In genomic region chr20:41173161-41173721, GRCh38 we compare ENCODE assay signal across 8 cellular contexts. TPM values are rescaled to one million over a fixed set of nuclear protein-coding genes. Genes with fewer than 3 reads are reported as not detected.
DNase-seq lines count a peak whose midpoint lies in the region; ATAC-seq, FAIRE-seq and TF ChIP-seq lines count a peak whose summit lies in the region.

No MANE protein-coding gene starts in this region.

- ATAC-seq in omental fat pad (ENCODE audit: low FRiP score) (peak; percentile 82), HG02981 (IDR thresholded peaks at IDR 0.05; ENCODE audit: unreplicated experiment) (no peak)

- peak in 2 of 3 donors; percentile 35 to 84 for TF ChIP-seq CTCF in omental fat pad (IDR thresholded peaks at IDR 0.05)

- peaks cover 6 to 34% (median 19%) of the 10 kb centered on the region in 5 donors for H3K4me1 ChIP-seq in subcutaneous abdominal adipose tissue (ENCODE audit: control insufficient read depth in 5 of 5, insufficient read depth in 5 of 5, low read length in 5 of 5)

- H3K9me3 ChIP-seq in subcutaneous abdominal adipose tissue (ENCODE audit: control insufficient read depth in 5 of 5, low read length in 5 of 5) = no peaks in the 10 kb centered on the region

- FAIRE-seq in G401.6 (lab: Jason Lieb, UNC) = peak; percentile 49

- H3K27me3 ChIP-seq in subcutaneous abdominal adipose tissue (ENCODE audit: control insufficient read depth in 5 of 5, insufficient read depth in 4 of 5, low read length in 5 of 5) = no peaks in the 10 kb centered on the region

- peak; percentile 90 for DNase-seq in HuH-7.5 (ENCODE audit: low spot score)
- DNase-seq in RPMI8226 = peak; percentile 61
- peak; percentile 45 for DNase-seq in activated gamma-delta T cell (lab: John Stamatoyannopoulos, UW)
- DNase-seq in foreskin melanocyte = peak; percentile 49
- peak; percentile 79 for DNase-seq in omental fat pad (ENCODE audit: low spot score)

- peak overlapping the region; percentile 56 for H3K27ac ChIP-seq in subcutaneous abdominal adipose tissue (ENCODE audit: low read depth, low read length)

- H3K9ac ChIP-seq in subcutaneous abdominal adipose tissue (ENCODE audit: low read length in 5 of 5) = no peak overlapping the region

- no peak overlapping the region for H3K4me3 ChIP-seq in subcutaneous abdominal adipose tissue (ENCODE audit: low read depth in 1 of 5, low read length in 5 of 5)

- H3K36me3 ChIP-seq in subcutaneous abdominal adipose tissue (ENCODE audit: control insufficient read depth in 5 of 5, insufficient read depth in 5 of 5, low read length in 5 of 5) = peaks cover 0 to 89% (median 71%) of the 10 kb centered on the region in 5 donors

RNA-seq across cellular contexts. Expression of gene PLCG1, which starts 35.9 kb away (rescaled TPM):
- total RNA-seq in omental fat pad = 100 to 1,000 TPM in 1 of 4 donors, 10 to 100 TPM in 3; 43.9 to 189 (median 63.1) TPM
